ENCODE assay signal across 19 cellular contexts in the genomic region with DNA sequence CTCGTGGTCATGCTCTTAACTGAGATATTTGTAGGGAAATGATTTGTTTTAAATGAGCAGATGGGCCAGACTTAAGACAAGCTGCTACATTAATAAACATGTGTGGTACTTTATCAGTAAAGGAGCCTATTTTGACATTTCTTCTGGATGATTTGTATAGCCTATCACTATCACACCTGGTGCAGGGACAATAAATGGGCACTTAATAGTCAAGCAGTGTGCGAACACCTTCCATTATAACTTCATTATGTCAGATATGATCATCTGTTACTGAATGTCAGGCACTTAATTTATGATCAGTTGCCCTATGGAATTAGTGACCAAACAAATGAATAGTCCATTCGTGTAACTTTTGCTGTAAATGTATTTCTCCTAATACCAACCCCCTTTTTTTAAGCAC.
"Had no signal": no experiment of that assay in that cellular context is flagged by ENCODE, and none has a peak within 500 bp of the region (broad histone marks: within the 10 kb centered on the region; RNA-seq: fewer than 3 reads in every experiment).

No MANE protein-coding gene starts in this region.

- ATAC-seq: activated naive CD8-positive, alpha-beta T cell treated with anti-CD3 and anti-CD28 coated beads, Interleukin-2, amount 50 U/mL, for 24 hours; left lobe of liver had no signal

- DNase-seq: activated CD4-positive, CD25-positive, alpha-beta regulatory T cell treated with anti-CD3 and anti-CD28 coated beads, Interleukin-2, amount 50 U/mL, for 72 hours; activated CD8-positive, alpha-beta memory T cell treated with anti-CD3 and anti-CD28 coated beads for 24 hours; activated CD8-positive, alpha-beta memory T cell treated with anti-CD3 and anti-CD28 coated beads, Interleukin-2, amount 50 U/mL, for 48 hours; activated effector memory CD4-positive, alpha-beta T cell treated with Interleukin-2 at 50 U/mL for 16 hours; activated naive CD4-positive, alpha-beta T cell treated with anti-CD3 and anti-CD28 coated beads, Interleukin-2, amount 10 ng/mL, durations not matched to agents 7 days and 5 days; activated naive CD8-positive, alpha-beta T cell treated with anti-CD3 and anti-CD28 coated beads, Interleukin-2, amount 50 U/mL, for 24 hours; activated T-cell treated with anti-CD3 and anti-CD28 coated beads, Interleukin-2, amount 50 U/mL, for 48 hours; aorta; colonic mucosa; erythroblast; foreskin melanocyte; kidney; nephron progenitor cell; nucleus accumbens; posterior cingulate gyrus; sigmoid colon; spleen; stimulated activated naive CD4-positive, alpha-beta T cell had no signal
